In genomic region chr2:233572468-233572867, GRCh38 we compare ENCODE assay signal across 26 cellular contexts. TPM values are rescaled to one million over a fixed set of nuclear protein-coding genes. Genes with fewer than 3 reads are reported as not detected.
A peak's percentile ranks its signal among the peaks of the same experiment; 100 is the strongest.
DNase-seq lines count a peak whose midpoint lies in the region; ATAC-seq and TF ChIP-seq lines count a peak whose summit lies in the region.
"Had no signal": no experiment of that assay in that cellular context is flagged by ENCODE, and none has a peak within 500 bp of the region (broad histone marks: within the 10 kb centered on the region; RNA-seq: fewer than 3 reads in every experiment).

No MANE protein-coding gene starts in this region.

- in situ Hi-C loops in mammary epithelial cell (cut with MboI; ENCODE audit: low sequenced_read_pairs in 2 of 2): no loop called here

- 78% methylated on average over 3 of the region's 4 CpGs for WGBS in mammary epithelial cell (ENCODE audit: low coverage, missing lambda C conversion rate)

- CTCF ChIA-PET in mammary epithelial cell (lab: Charles Lee; ENCODE audit: low non-redundant PET) (no interaction called here), MCF 10A (lab: Yijun Ruan, JAX) (interaction anchor here (0.6 kb wide), 1 partner anchor 421 kb away, joined by 3 read pairs; no protein-coding TSS in a partner anchor)

- no peak overlapping the region for H3K4me3 Mint-ChIP-seq in MCF 10A (ENCODE audit: unreplicated experiment)
- H3K4me3 Mint-ChIP-seq in stimulated activated effector memory CD8-positive, alpha-beta T cell treated with anti-CD3 and anti-CD28 coated beads, Interleukin-12 subunit alpha, Interleukin-12 subunit beta, amount 100 ng/mL, for 72 hours: no peak overlapping the region
- no peak overlapping the region for H3K4me3 Mint-ChIP-seq in natural killer cell treated with Interleukin-12 subunit alpha and Interleukin-12 subunit beta and Interleukin-15 and Interleukin-18, amount 100 ng/mL, for 72 hours
- H3K4me3 Mint-ChIP-seq: CD4-positive, alpha-beta T cell had no signal

- H3K27me3 Mint-ChIP-seq in MCF 10A (ENCODE audit: insufficient read depth, unreplicated experiment): no peaks in the 10 kb centered on the region
- H3K27me3 Mint-ChIP-seq in natural killer cell treated with Interleukin-12 subunit alpha and Interleukin-12 subunit beta and Interleukin-15 and Interleukin-18, amount 100 ng/mL, for 72 hours: peaks cover 12 to 24% of the 10 kb centered on the region in 2 donors
- H3K27me3 Mint-ChIP-seq: CD4-positive, alpha-beta T cell had no signal

- intact Hi-C loops in mammary epithelial cell (cut with micrococcal nuclease) (no loop called here), MCF 10A (cut with micrococcal nuclease) (no loop called here)

- no peak overlapping the region for H3K27ac Mint-ChIP-seq in MCF 10A (ENCODE audit: low read depth, unreplicated experiment)
- H3K27ac Mint-ChIP-seq in stimulated activated effector memory CD8-positive, alpha-beta T cell treated with anti-CD3 and anti-CD28 coated beads, Interleukin-12 subunit alpha, Interleukin-12 subunit beta, amount 100 ng/mL, for 72 hours: peak overlapping the region; percentile 70
- H3K27ac Mint-ChIP-seq in natural killer cell treated with Interleukin-12 subunit alpha and Interleukin-12 subunit beta and Interleukin-15 and Interleukin-18, amount 100 ng/mL, for 72 hours: no peak overlapping the region
- H3K27ac Mint-ChIP-seq: CD4-positive, alpha-beta T cell had no signal

- H3K27ac ChIP-seq in mammary epithelial cell (ENCODE audit: insufficient read depth, low read depth, low read length): no peak overlapping the region
- H3K27ac ChIP-seq: BLaER1, SJSA1 had no signal

- no peaks in the 10 kb centered on the region for H3K9me3 ChIP-seq in mammary epithelial cell (replicated peaks; ENCODE audit: insufficient read depth, low read length)
- H3K9me3 ChIP-seq: SJSA1 had no signal

- H3K9me3 Mint-ChIP-seq in MCF 10A (ENCODE audit: unreplicated experiment): no peaks in the 10 kb centered on the region
- no peaks in the 10 kb centered on the region for H3K9me3 Mint-ChIP-seq in stimulated activated effector memory CD8-positive, alpha-beta T cell treated with anti-CD3 and anti-CD28 coated beads, Interleukin-12 subunit alpha, Interleukin-12 subunit beta, amount 100 ng/mL, for 72 hours
- H3K9me3 Mint-ChIP-seq in natural killer cell treated with Interleukin-12 subunit alpha and Interleukin-12 subunit beta and Interleukin-15 and Interleukin-18, amount 100 ng/mL, for 72 hours: no peaks in the 10 kb centered on the region

- H2AFZ ChIP-seq in mammary epithelial cell (ENCODE audit: low read depth, low read length): no peak overlapping the region

- no peaks in the 10 kb centered on the region for H3K36me3 ChIP-seq in mammary epithelial cell (ENCODE audit: insufficient read depth, low read length)
- H3K36me3 ChIP-seq: BLaER1, SJSA1 had no signal

- TF ChIP-seq CTCF in mammary epithelial cell (conservative IDR thresholded peaks at IDR 0.05 in 1 of 2, IDR thresholded peaks at IDR 0.05 in 1 of 2; ENCODE audit: extremely low read depth in 1 of 2, insufficient read depth in 1 of 2, low read depth in 1 of 2, low read length in 2 of 2) (no peak), MCF 10A (IDR thresholded peaks at IDR 0.05; ENCODE audit: unreplicated experiment) (no peak)

- POLR2A ChIA-PET in MCF 10A (lab: Yijun Ruan, JAX): no interaction called here

- no peak overlapping the region for H3K4me3 ChIP-seq in mammary epithelial cell (replicated peaks in 1 of 3; ENCODE audit: insufficient read depth in 1 of 3, low read depth in 2 of 3, low read length in 3 of 3)
- H3K4me3 ChIP-seq: BLaER1, SJSA1 had no signal

- no peaks in the 10 kb centered on the region for H3K4me1 Mint-ChIP-seq in MCF 10A (ENCODE audit: insufficient read depth, unreplicated experiment)
- H3K4me1 Mint-ChIP-seq in stimulated activated effector memory CD8-positive, alpha-beta T cell treated with anti-CD3 and anti-CD28 coated beads, Interleukin-12 subunit alpha, Interleukin-12 subunit beta, amount 100 ng/mL, for 72 hours: no peaks in the 10 kb centered on the region
- no peaks in the 10 kb centered on the region for H3K4me1 Mint-ChIP-seq in natural killer cell treated with Interleukin-12 subunit alpha and Interleukin-12 subunit beta and Interleukin-15 and Interleukin-18, amount 100 ng/mL, for 72 hours (ENCODE audit: low read depth in 2 of 2)

- no peak overlapping the region for H3K4me2 ChIP-seq in mammary epithelial cell (ENCODE audit: insufficient read depth, low read depth, low read length)
- H3K4me2 ChIP-seq: BLaER1 had no signal

- H3K27me3 ChIP-seq in mammary epithelial cell (ENCODE audit: insufficient read depth, low read length): no peaks in the 10 kb centered on the region
- H3K27me3 ChIP-seq: BLaER1, SJSA1 had no signal

- H4K20me1 ChIP-seq in mammary epithelial cell (ENCODE audit: insufficient read depth, low read length): no peaks in the 10 kb centered on the region
- H4K20me1 ChIP-seq: BLaER1 had no signal

- dilution Hi-C loops in mammary epithelial cell (cut with HindIII; ENCODE audit: low sequenced_read_pairs): no loop called here

- H3K79me2 ChIP-seq in mammary epithelial cell (ENCODE audit: insufficient read depth, low read length): no peaks in the 10 kb centered on the region

- DNase-seq in NCI-H2171 treated with DMSO at 0.1 percent for 48 hours (lab: John Stamatoyannopoulos, UW) (peak; percentile 16), NCI-H2171 (lab: John Stamatoyannopoulos, UW) (no peak), mammary epithelial cell (peak; percentile 16), MCF 10A (ENCODE audit: unreplicated experiment) (no peak), NCI-H69 (lab: John Stamatoyannopoulos, UW) (peak; percentile 1)
- no peak for DNase-seq in stimulated activated effector memory CD8-positive, alpha-beta T cell treated with anti-CD3 and anti-CD28 coated beads, Interleukin-12 subunit alpha, Interleukin-12 subunit beta, amount 100 ng/mL, for 72 hours (ENCODE audit: low spot score in 2 of 2)
- DNase-seq in natural killer cell treated with Interleukin-12 subunit alpha and Interleukin-12 subunit beta and Interleukin-15 and Interleukin-18, amount 100 ng/mL, for 72 hours (ENCODE audit: low spot score): no peak
- DNase-seq: CD4-positive, alpha-beta T cell; DMS79 treated with DMSO at 0.1 percent for 48 hours; H7; KG1; NCI-H1092; NCI-H1417 treated with DMSO at 0.1 percent for 48 hours; NCI-H1694 treated with DMSO at 0.1 percent for 48 hours; NCI-H2081; NCI-H2227 treated with DMSO at 0.1 percent for 48 hours; NCI-H748 treated with DMSO at 0.1 percent for 48 hours; Right ventricle myocardium superior; RPMI8226; T-helper 2 cell had no signal

- no TSS peak for BruUV-seq in mammary epithelial cell (replicated peaks; lab: Mats Ljungman, UMichigan)
- no TSS peak for BruUV-seq in MCF 10A (replicated peaks; lab: Mats Ljungman, UMichigan)

- no peak overlapping the region for H3K9ac ChIP-seq in mammary epithelial cell (ENCODE audit: insufficient read depth, low read length)
- H3K9ac ChIP-seq: BLaER1 had no signal

- no peaks in the 10 kb centered on the region for H3K36me3 Mint-ChIP-seq in MCF 10A (ENCODE audit: insufficient read depth, unreplicated experiment)
- H3K36me3 Mint-ChIP-seq in stimulated activated effector memory CD8-positive, alpha-beta T cell treated with anti-CD3 and anti-CD28 coated beads, Interleukin-12 subunit alpha, Interleukin-12 subunit beta, amount 100 ng/mL, for 72 hours: no peaks in the 10 kb centered on the region
- no peaks in the 10 kb centered on the region for H3K36me3 Mint-ChIP-seq in natural killer cell treated with Interleukin-12 subunit alpha and Interleukin-12 subunit beta and Interleukin-15 and Interleukin-18, amount 100 ng/mL, for 72 hours

- no peaks in the 10 kb centered on the region for H3K4me1 ChIP-seq in mammary epithelial cell (ENCODE audit: insufficient read depth, low read length)
- H3K4me1 ChIP-seq: BLaER1, SJSA1 had no signal

- ATAC-seq in stimulated activated effector memory CD8-positive, alpha-beta T cell treated with anti-CD3 and anti-CD28 coated beads, Interleukin-12 subunit alpha, Interleukin-12 subunit beta, amount 100 ng/mL, for 72 hours: no peak
- no peak for ATAC-seq in HG02763 (IDR thresholded peaks at IDR 0.05; ENCODE audit: unreplicated experiment)
- ATAC-seq in natural killer cell treated with Interleukin-12 subunit alpha and Interleukin-12 subunit beta and Interleukin-15 and Interleukin-18, amount 100 ng/mL, for 72 hours: no peak

RNA-seq across cellular contexts. Expression of gene USP40, which starts 5.9 kb away (rescaled TPM):
- total RNA-seq in mammary epithelial cell: 10 to 100 TPM; 36.0 to 64.9 TPM
- polyA plus RNA-seq in mammary epithelial cell: 28.2 TPM
- 45.2 TPM for polyA minus RNA-seq in mammary epithelial cell
- total RNA-seq in MCF 10A (2022): 56.3 and 67.3 TPM in 2 replicates
- 10 to 100 TPM; 20.6 to 23.3 TPM for total RNA-seq in natural killer cell treated with Interleukin-12 subunit alpha and Interleukin-12 subunit beta and Interleukin-15 and Interleukin-18, amount 100 ng/mL, for 72 hours

RNA-seq across cellular contexts. Expression of gene UGT1A8, which starts 45.0 kb away (rescaled TPM):
- under 1 TPM in 1 of 2 donors, not detected in 1; under 0.01 TPM for total RNA-seq in mammary epithelial cell
- not detected for polyA plus RNA-seq in mammary epithelial cell
- polyA minus RNA-seq in mammary epithelial cell: not detected
- not detected in 2 replicates for total RNA-seq in MCF 10A (2022)
- not detected for total RNA-seq in natural killer cell treated with Interleukin-12 subunit alpha and Interleukin-12 subunit beta and Interleukin-15 and Interleukin-18, amount 100 ng/mL, for 72 hours
- total RNA-seq: CD4-positive, alpha-beta T cell; H7; HT1080; NCI-H460; Right ventricle myocardium superior; SJSA1 had no signal
- polyA plus RNA-seq: AG04450 had no signal

Comparison
In these comparisons a context has a peak if more than half of its experiments do, and no peak if none do; other contexts are left out.
1. DNase-seq: peak in NCI-H2171 treated with DMSO at 0.1 percent for 48 hours (single experiment), mammary epithelial cell (single experiment) and NCI-H69 (single experiment); none in NCI-H2171 (single experiment), MCF 10A (single experiment), stimulated activated effector memory CD8-positive, alpha-beta T cell treated with anti-CD3 and anti-CD28 coated beads, Interleukin-12 subunit alpha, Interleukin-12 subunit beta, amount 100 ng/mL, for 72 hours (0 of 2) and natural killer cell treated with Interleukin-12 subunit alpha and Interleukin-12 subunit beta and Interleukin-15 and Interleukin-18, amount 100 ng/mL, for 72 hours (single experiment).